ENCODE assay signal across 1 cellular context in genomic region chr15:63122002-63122893, GRCh38.
TF ChIP-seq lines count a peak whose summit lies in the region.

No MANE protein-coding gene starts in this region.

TF ChIP-seq in GM12878, 131 proteins besides CTCF, POLR2A, EP300 and RAD21 (continued from another document):
- TF ChIP-seq HDGF (IDR thresholded peaks at IDR 0.05) (0 out of 2 replicates have a peak, but pooled peaks have one; percentile 60), SUPT20H (IDR thresholded peaks at IDR 0.05; ENCODE audit: borderline replicate concordance, control insufficient read depth, low read depth, low read length) (no peak), PKNOX1 (IDR thresholded peaks at IDR 0.05) (no peak), MTA2 (IDR thresholded peaks at IDR 0.05; ENCODE audit: low read depth) (no peak), IKZF2 (IDR thresholded peaks at IDR 0.05) (peak in 1 of 2 experiments; percentile 24; a peak in 1 of 4 replicates), IKZF1 (conservative IDR thresholded peaks at IDR 0.05) (peak; percentile 71), BACH1 (IDR thresholded peaks at IDR 0.05; ENCODE audit: borderline replicate concordance) (peak; percentile 59; the same call in 1 of the 2 replicates), IRF5 (IDR thresholded peaks at IDR 0.05; ENCODE audit: borderline replicate concordance) (no peak), SMAD1 (IDR thresholded peaks at IDR 0.05; ENCODE audit: low read depth, partially characterized antibody) (no peak), CREB1 (IDR thresholded peaks at IDR 0.05; ENCODE audit: low read depth) (0 out of 2 replicates have a peak, but pooled peaks have one; percentile 27), BCL3 (IDR thresholded peaks at IDR 0.05; ENCODE audit: borderline replicate concordance, insufficient read depth, low read depth, low read length, poor library complexity, severe bottlenecking) (no peak), E2F8 (IDR thresholded peaks at IDR 0.05; ENCODE audit: low read depth, partially characterized antibody) (no peak), NKRF (conservative IDR thresholded peaks at IDR 0.05) (peak; percentile 90; the same call in 1 of the 2 replicates), ZNF217 (IDR thresholded peaks at IDR 0.05) (peak; percentile 29; the same call in 1 of the 2 replicates), YBX1 (IDR thresholded peaks at IDR 0.05) (no peak), BCL11A (IDR thresholded peaks at IDR 0.05; ENCODE audit: low read depth, low read length) (0 out of 2 replicates have a peak, but pooled peaks have one; percentile 26), NR2F1 (conservative IDR thresholded peaks at IDR 0.05) (peak; percentile 73; the same call in 1 of the 2 replicates), DPF2 (IDR thresholded peaks at IDR 0.05) (peak; percentile 82), ZNF687 (IDR thresholded peaks at IDR 0.05) (0 out of 2 replicates have a peak, but pooled peaks have one; percentile 32), ZBTB4 (CRISPR knock-in tag; IDR thresholded peaks at IDR 0.05) (no peak), ZNF592 (IDR thresholded peaks at IDR 0.05) (no peak), MEF2B (IDR thresholded peaks at IDR 0.05; ENCODE audit: partially characterized antibody, poor library complexity, severe bottlenecking) (peak; percentile 53), TBL1XR1 (IDR thresholded peaks at IDR 0.05; ENCODE audit: low read depth, low read length) (no peak)
